Comparison of ENCODE assay signal across 16 cellular contexts in the genomic region with DNA sequence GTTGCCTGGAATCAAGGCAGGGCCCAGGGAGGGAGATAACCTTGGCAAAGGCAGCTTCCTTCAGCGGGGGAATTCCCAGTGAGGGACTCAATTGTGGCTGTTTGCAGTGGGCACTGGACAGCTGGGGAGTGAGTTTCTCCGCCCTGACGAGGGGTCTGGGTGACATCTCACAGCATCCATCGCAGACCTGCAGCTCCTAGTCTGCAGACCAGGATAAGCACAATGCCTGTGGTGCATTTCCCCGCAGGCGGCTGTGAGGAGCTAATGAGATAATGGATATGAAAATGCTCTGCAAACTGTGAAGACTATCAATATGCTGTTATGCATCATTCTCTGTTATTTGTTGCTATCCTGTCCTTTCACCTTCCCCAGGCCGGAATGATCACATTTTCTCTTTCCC. TPM values are rescaled to one million over a fixed set of nuclear protein-coding genes. Genes with fewer than 3 reads are reported as not detected.
DNase-seq lines count a peak whose midpoint lies in the region; ATAC-seq, FAIRE-seq and TF ChIP-seq lines count a peak whose summit lies in the region.
"Had no signal": no experiment of that assay in that cellular context is flagged by ENCODE, and none has a peak within 500 bp of the region (broad histone marks: within the 10 kb centered on the region; RNA-seq: fewer than 3 reads in every experiment).

No MANE protein-coding gene starts in this region.

- no peak for TF ChIP-seq POLR2A in adrenal gland (IDR thresholded peaks at IDR 0.05)
- no peak for TF ChIP-seq POLR2A in upper lobe of left lung (IDR thresholded peaks at IDR 0.05)

- H3K4me2 ChIP-seq in mesenchymal stem cell (ENCODE audit: low read length, poor library complexity, severe bottlenecking): no peak overlapping the region

- peak overlapping the region; percentile 86 to 93 for H2BK12ac ChIP-seq in mesenchymal stem cell (ENCODE audit: low read length in 2 of 2)

- H4K8ac ChIP-seq in mesenchymal stem cell (ENCODE audit: low read length): peak overlapping the region; percentile 97

- H2AFZ ChIP-seq in mesenchymal stem cell (ENCODE audit: low read depth, low read length): no peak overlapping the region

- H3K79me1 ChIP-seq in mesenchymal stem cell (replicated peaks; ENCODE audit: low read length, poor library complexity, severe bottlenecking): peaks cover 12% of the 10 kb centered on the region

- H2BK120ac ChIP-seq in mesenchymal stem cell (ENCODE audit: low read depth, low read length): peak overlapping the region; percentile 67

- H3K4me1 ChIP-seq in adrenal gland (replicated peaks in 1 of 2) (peaks cover 13 to 16% of the 10 kb centered on the region in 2 donors), mesenchymal stem cell (ENCODE audit: control insufficient read depth, insufficient read depth, low read depth, low read length) (peaks cover 19% of the 10 kb centered on the region), upper lobe of left lung (peaks cover 0 to 25% (median 16%) of the 10 kb centered on the region in 4 donors), kidney (ENCODE audit: control insufficient read depth in 1 of 2, insufficient read depth in 1 of 2, low read depth in 1 of 2, low read length in 2 of 2) (peaks cover 16 to 23% of the 10 kb centered on the region in 2 donors)

- H3K27me3 ChIP-seq in adrenal gland (no peaks in the 10 kb centered on the region), mesenchymal stem cell (ENCODE audit: control insufficient read depth in 1 of 2, insufficient read depth in 1 of 2, low read length in 2 of 2) (no peaks in the 10 kb centered on the region), upper lobe of left lung (no peaks in the 10 kb centered on the region)
- H3K27me3 ChIP-seq: gastroesophageal sphincter had no signal

- no peak for TF ChIP-seq EP300 in upper lobe of left lung (IDR thresholded peaks at IDR 0.05)

- H3K23ac ChIP-seq in mesenchymal stem cell (ENCODE audit: low read length in 2 of 2): no peak overlapping the region

- H3K36me3 Mint-ChIP-seq in activated naive CD4-positive, alpha-beta T cell treated with anti-CD3 and anti-CD28 coated beads, Interleukin-2, amount 50 U/mL, for 72 hours: peaks cover 12 to 31% of the 10 kb centered on the region in 2 donors

- peak overlapping the region; percentile 92 for H3K9ac ChIP-seq in mesenchymal stem cell (ENCODE audit: low read length)
- H3K9ac ChIP-seq in kidney (ENCODE audit: low read length in 2 of 2): no peak overlapping the region

- no peaks in the 10 kb centered on the region for H3K9me3 ChIP-seq in adrenal gland (replicated peaks in 1 of 3)
- H3K9me3 ChIP-seq in mesenchymal stem cell (ENCODE audit: control insufficient read depth, low read length): peaks cover 14% of the 10 kb centered on the region
- no peaks in the 10 kb centered on the region for H3K9me3 ChIP-seq in upper lobe of left lung
- no peaks in the 10 kb centered on the region for H3K9me3 ChIP-seq in kidney (ENCODE audit: control insufficient read depth in 1 of 2, low read length in 2 of 2)

- H3K9me3 Mint-ChIP-seq in activated naive CD4-positive, alpha-beta T cell treated with anti-CD3 and anti-CD28 coated beads, Interleukin-2, amount 50 U/mL, for 72 hours: peaks cover 7 to 16% of the 10 kb centered on the region in 2 donors

- no peak for DNase-seq in activated naive CD4-positive, alpha-beta T cell treated with anti-CD3 and anti-CD28 coated beads, Interleukin-2, amount 50 U/mL, for 72 hours (ENCODE audit: low spot score in 2 of 2)
- no peak for DNase-seq in activated naive CD4-positive, alpha-beta T cell treated with Interleukin-2 at 50 U/mL for 16 hours
- DNase-seq in adrenal gland (no peak), mesenchymal stem cell (peak; percentile 36), upper lobe of left lung (no peak), kidney (no peak), NCI-H2081 (lab: John Stamatoyannopoulos, UW) (no peak)
- DNase-seq: activated CD4-positive, alpha-beta T cell treated with anti-CD3 and anti-CD28 coated beads, Interleukin-2, amount 50 U/mL, for 1 hour; activated naive CD4-positive, alpha-beta T cell treated with anti-CD3 and anti-CD28 coated beads, Interleukin-2, amount 50 U/mL, for 16 hours; NCI-H2107; stimulated activated CD4-positive, alpha-beta T cell treated with anti-CD3 and anti-CD28 coated beads, Interleukin-2, amount 100 ng/mL, for 48 hours; substantia nigra; T-helper 17 cell had no signal

- TF ChIP-seq CTCF in adrenal gland (IDR thresholded peaks at IDR 0.05) (no peak), upper lobe of left lung (IDR thresholded peaks at IDR 0.05) (no peak), kidney (IDR thresholded peaks at IDR 0.05; ENCODE audit: borderline replicate concordance, extremely low read depth, insufficient read depth) (no peak)

- no peaks in the 10 kb centered on the region for H3K36me3 ChIP-seq in adrenal gland (replicated peaks in 1 of 2)
- H3K36me3 ChIP-seq in mesenchymal stem cell (ENCODE audit: control insufficient read depth in 1 of 2, insufficient read depth in 2 of 2, low read depth in 1 of 2, low read length in 2 of 2): no peaks in the 10 kb centered on the region
- H3K36me3 ChIP-seq in upper lobe of left lung: no peaks in the 10 kb centered on the region
- no peaks in the 10 kb centered on the region for H3K36me3 ChIP-seq in kidney (ENCODE audit: control insufficient read depth in 1 of 2, insufficient read depth in 2 of 2, low read length in 2 of 2)
- H3K36me3 ChIP-seq: gastroesophageal sphincter had no signal

- no peak for FAIRE-seq in kidney (lab: Jason Lieb, UNC)

- WGBS in adrenal gland, 4 donors: 76 to 87% (median 83%) methylated on average over 7 of the region's 7 CpGs
- 37% methylated on average over 4 of the region's 7 CpGs for WGBS in mesenchymal stem cell
- WGBS in upper lobe of left lung, 2 donors: 94 to 95% methylated on average over 4 to 7 of the region's 7 CpGs

- no peak overlapping the region for H2BK5ac ChIP-seq in mesenchymal stem cell (ENCODE audit: low read depth, low read length, poor library complexity, severe bottlenecking)

- ATAC-seq in activated naive CD4-positive, alpha-beta T cell treated with anti-CD3 and anti-CD28 coated beads, Interleukin-2, amount 50 U/mL, for 72 hours: no peak
- ATAC-seq in upper lobe of left lung (ENCODE audit: low FRiP score in 2 of 2): peak in 1 of 2 donors; percentile 6
- ATAC-seq in GM18907 (IDR thresholded peaks at IDR 0.05; ENCODE audit: unreplicated experiment): no peak
- ATAC-seq: gastroesophageal sphincter, HCT116, T-helper 17 cell had no signal

- peak overlapping the region; percentile 37 for H2BK15ac ChIP-seq in mesenchymal stem cell (ENCODE audit: low read depth, poor library complexity, severe bottlenecking)

- H4K91ac ChIP-seq in mesenchymal stem cell (ENCODE audit: low read length): peak overlapping the region; percentile 81

- H3K4ac ChIP-seq in mesenchymal stem cell (ENCODE audit: low read depth in 1 of 2, low read length in 2 of 2): peak overlapping the region; percentile 20 to 64

- H3K14ac ChIP-seq in mesenchymal stem cell (ENCODE audit: low read length in 2 of 2): no peak overlapping the region

- H3K4me3 ChIP-seq in adrenal gland (no peak overlapping the region), mesenchymal stem cell (ENCODE audit: insufficient read depth in 1 of 2, low read depth in 1 of 2, low read length in 2 of 2) (no peak overlapping the region), upper lobe of left lung (no peak overlapping the region), kidney (ENCODE audit: low read length in 2 of 2) (no peak overlapping the region)
- H3K4me3 ChIP-seq: gastroesophageal sphincter had no signal

- H2AK5ac ChIP-seq in mesenchymal stem cell (ENCODE audit: low read length, severe bottlenecking): peak overlapping the region; percentile 83

- peak overlapping the region in 4 of 5 donors; percentile 48 to 87 (median 62) for H3K27ac ChIP-seq in adrenal gland
- peak overlapping the region; percentile 98 for H3K27ac ChIP-seq in mesenchymal stem cell (ENCODE audit: low read length, poor library complexity, severe bottlenecking)
- H3K27ac ChIP-seq in upper lobe of left lung: peak overlapping the region; percentile 67 to 84 (median 77)
- peak overlapping the region in 1 of 2 donors; percentile 26 for H3K27ac ChIP-seq in kidney (ENCODE audit: low read depth in 2 of 2, low read length in 2 of 2)

- H3K27ac Mint-ChIP-seq in activated naive CD4-positive, alpha-beta T cell treated with anti-CD3 and anti-CD28 coated beads, Interleukin-2, amount 50 U/mL, for 72 hours: peak overlapping the region; percentile 33 to 92
- H3K27ac Mint-ChIP-seq: T-helper 17 cell had no signal

- H3K18ac ChIP-seq in mesenchymal stem cell (ENCODE audit: low read depth in 1 of 2, low read length in 2 of 2): peak overlapping the region; percentile 79 to 87

- intact Hi-C loops in adrenal gland (cut with DNase I): no loop called here
- intact Hi-C loops in kidney (cut with DNase I): no loop called here

RNA-seq across cellular contexts. Expression of gene CYP1B1, which starts 30.0 kb away (rescaled TPM):
- total RNA-seq in activated naive CD4-positive, alpha-beta T cell treated with anti-CD3 and anti-CD28 coated beads, Interleukin-2, amount 50 U/mL, for 72 hours: 10 to 100 TPM; 40.4 to 41.7 TPM
- total RNA-seq in adrenal gland: 100 to 1,000 TPM in 2 of 8 donors, 10 to 100 TPM in 6; 22.4 to 118 (median 46.0) TPM
- 10 to 100 TPM in 2 of 3 donors, 1 to 10 TPM in 1; 9.7 to 16.7 (median 13.7) TPM for polyA plus RNA-seq in adrenal gland
- 32.4 TPM for polyA plus RNA-seq in mesenchymal stem cell (2013, experiment 1 of 2)
- 33.1 TPM for polyA plus RNA-seq in mesenchymal stem cell (2013, experiment 2 of 2)
- total RNA-seq in upper lobe of left lung: 10 to 100 TPM; 12.2 to 86.9 (median 26.1) TPM
- 79.2 TPM for total RNA-seq in kidney
- 7.7 TPM for polyA plus RNA-seq in kidney (ENCODE audit: insufficient read depth, low read depth, low replicate concordance)
